ENCODE assay signal across 23 cellular contexts in genomic region chr16:50812046-50812445, GRCh38.
DNase-seq lines count a peak whose midpoint lies in the region; ATAC-seq and TF ChIP-seq lines count a peak whose summit lies in the region.
"Had no signal": no experiment of that assay in that cellular context is flagged by ENCODE, and none has a peak within 500 bp of the region (broad histone marks: within the 10 kb centered on the region; RNA-seq: fewer than 3 reads in every experiment).

No MANE protein-coding gene starts in this region.

- H3K4me1 ChIP-seq in HEK293 (ENCODE audit: control insufficient read depth, insufficient read depth, low read length) (no peaks in the 10 kb centered on the region), lung (ENCODE audit: control insufficient read depth in 2 of 2, insufficient read depth in 2 of 2, low read length in 2 of 2) (no peaks in the 10 kb centered on the region), GM23248 (ENCODE audit: insufficient read depth) (no peaks in the 10 kb centered on the region)
- H3K4me1 ChIP-seq: A549, BE2C had no signal

- H3K27me3 ChIP-seq in lung (ENCODE audit: control insufficient read depth, insufficient read depth) (no peaks in the 10 kb centered on the region), GM23248 (replicated peaks; ENCODE audit: insufficient read depth) (no peaks in the 10 kb centered on the region)
- H3K27me3 ChIP-seq: BE2C had no signal

- H3K9me3 ChIP-seq in HEK293 (ENCODE audit: control insufficient read depth, insufficient read depth, low read depth, low read length) (no peaks in the 10 kb centered on the region), lung (ENCODE audit: control insufficient read depth in 2 of 2, insufficient read depth in 1 of 2, low read length in 1 of 2) (no peaks in the 10 kb centered on the region), GM23248 (ENCODE audit: low read depth) (no peaks in the 10 kb centered on the region)
- H3K9me3 ChIP-seq: A549; BE2C; BLaER1 treated with 17β-estradiol and CSF1 and Interleukin-3, amounts not matched to agents 10 nM and 100 nM had no signal

- no peak overlapping the region for H3K4me2 ChIP-seq in GM23248 (ENCODE audit: unreplicated experiment)
- H3K4me2 ChIP-seq: A549; BLaER1 treated with 17β-estradiol and CSF1 and Interleukin-3, amounts not matched to agents 10 nM and 100 nM; GM23338 had no signal

- H3K4me3 Mint-ChIP-seq in activated T-helper 17 cell treated with anti-CD3 and anti-CD28 coated beads, Interleukin-2, amount 50 U/mL, for 72 hours: no peak overlapping the region
- H3K4me3 Mint-ChIP-seq in stimulated activated effector memory CD8-positive, alpha-beta T cell treated with anti-CD3 and anti-CD28 coated beads, Interleukin-12 subunit alpha, Interleukin-12 subunit beta, amount 100 ng/mL, for 72 hours: no peak overlapping the region
- H3K4me3 Mint-ChIP-seq: CD14-positive monocyte; CD4-positive, alpha-beta T cell; CD8-positive, alpha-beta memory T cell; GM23338; H9; HFFc6 had no signal

- H4K20me1 ChIP-seq in GM23248 (ENCODE audit: insufficient read depth): no peaks in the 10 kb centered on the region

- H3K4me1 Mint-ChIP-seq in activated T-helper 17 cell treated with anti-CD3 and anti-CD28 coated beads, Interleukin-2, amount 50 U/mL, for 72 hours: no peaks in the 10 kb centered on the region
- no peaks in the 10 kb centered on the region for H3K4me1 Mint-ChIP-seq in stimulated activated effector memory CD8-positive, alpha-beta T cell treated with anti-CD3 and anti-CD28 coated beads, Interleukin-12 subunit alpha, Interleukin-12 subunit beta, amount 100 ng/mL, for 72 hours
- H3K4me1 Mint-ChIP-seq: CD14-positive monocyte; CD8-positive, alpha-beta memory T cell had no signal

- WGBS in lung, 2 donors: 57 to 75% methylated on average over 7 of the region's 7 CpGs
- 66 to 72% methylated on average over 7 of the region's 7 CpGs for WGBS in GM23248 (ENCODE audit: low coverage in 1 of 2, low lambda C conversion rate in 2 of 2, missing lambda C conversion rate in 2 of 2), 2 experiments

- no peak overlapping the region for H3K4me3 ChIP-seq in HEK293 (ENCODE audit: low read depth, low read length)
- H3K4me3 ChIP-seq in lung: no peak overlapping the region
- no peak overlapping the region for H3K4me3 ChIP-seq in GM23248
- H3K4me3 ChIP-seq: A549; BLaER1 treated with 17β-estradiol and CSF1 and Interleukin-3, amounts not matched to agents 10 nM and 100 nM; GM23338 had no signal

- in situ Hi-C loops in GM23248 (cut with MboI): no loop called here

- H3F3A ChIP-seq in GM23248 (ENCODE audit: insufficient read depth): no peaks in the 10 kb centered on the region

- H3K36me3 ChIP-seq in HEK293 (ENCODE audit: control insufficient read depth in 2 of 2, insufficient read depth in 1 of 2, low read length in 2 of 2) (no peaks in the 10 kb centered on the region), lung (ENCODE audit: control insufficient read depth in 2 of 2, insufficient read depth in 2 of 2, low read length in 2 of 2) (no peaks in the 10 kb centered on the region), GM23248 (ENCODE audit: low read depth) (no peaks in the 10 kb centered on the region)
- H3K36me3 ChIP-seq: BE2C; BLaER1 treated with 17β-estradiol and CSF1 and Interleukin-3, amounts not matched to agents 10 nM and 100 nM had no signal

- DNase-seq in lung (ENCODE audit: low spot score) (peak; percentile 17), GM23248 (no peak), hepatic stellate cell (ENCODE audit: low spot score) (no peak)
- DNase-seq in stimulated activated effector memory CD8-positive, alpha-beta T cell treated with anti-CD3 and anti-CD28 coated beads, Interleukin-12 subunit alpha, Interleukin-12 subunit beta, amount 100 ng/mL, for 72 hours (ENCODE audit: low spot score in 2 of 2): no peak
- DNase-seq: 8988T; ACHN; AML-193; BE2C; CD4-positive, alpha-beta T cell; CD8-positive, alpha-beta memory T cell; DMS 273 treated with DMSO at 0.1 percent for 48 hours; DMS79; GF-D8; H9; HFFc6 had no signal

- no peaks in the 10 kb centered on the region for H3K9me2 ChIP-seq in GM23248 (ENCODE audit: insufficient read depth)

- H3K9me3 Mint-ChIP-seq in activated T-helper 17 cell treated with anti-CD3 and anti-CD28 coated beads, Interleukin-2, amount 50 U/mL, for 72 hours: no peaks in the 10 kb centered on the region
- H3K9me3 Mint-ChIP-seq in stimulated activated effector memory CD8-positive, alpha-beta T cell treated with anti-CD3 and anti-CD28 coated beads, Interleukin-12 subunit alpha, Interleukin-12 subunit beta, amount 100 ng/mL, for 72 hours: no peaks in the 10 kb centered on the region
- H3K9me3 Mint-ChIP-seq: CD14-positive monocyte; CD4-positive, alpha-beta T cell; CD8-positive, alpha-beta memory T cell; GM23338; H9; HFFc6 had no signal

- TF ChIP-seq CTCF in HEK293 (tag by site-specific recombination; IDR thresholded peaks at IDR 0.05) (no peak), lung (IDR thresholded peaks at IDR 0.05; ENCODE audit: control extremely low read depth, extremely low read depth) (no peak)

- no peaks in the 10 kb centered on the region for H3K36me3 Mint-ChIP-seq in activated T-helper 17 cell treated with anti-CD3 and anti-CD28 coated beads, Interleukin-2, amount 50 U/mL, for 72 hours (ENCODE audit: low read depth)
- no peaks in the 10 kb centered on the region for H3K36me3 Mint-ChIP-seq in stimulated activated effector memory CD8-positive, alpha-beta T cell treated with anti-CD3 and anti-CD28 coated beads, Interleukin-12 subunit alpha, Interleukin-12 subunit beta, amount 100 ng/mL, for 72 hours
- H3K36me3 Mint-ChIP-seq: CD14-positive monocyte; CD8-positive, alpha-beta memory T cell had no signal

- no peaks in the 10 kb centered on the region for H3K27me3 Mint-ChIP-seq in activated T-helper 17 cell treated with anti-CD3 and anti-CD28 coated beads, Interleukin-2, amount 50 U/mL, for 72 hours
- H3K27me3 Mint-ChIP-seq: CD4-positive, alpha-beta T cell had no signal

- no peak overlapping the region for H2AFZ ChIP-seq in GM23248
- H2AFZ ChIP-seq: GM23338 had no signal

- H3K27ac ChIP-seq in HEK293 (ENCODE audit: extremely low read depth, low read depth, low read length) (no peak overlapping the region), lung (ENCODE audit: low read depth in 1 of 2, low read length in 1 of 2) (no peak overlapping the region), GM23248 (no peak overlapping the region)
- H3K27ac ChIP-seq: A549; BLaER1 treated with 17β-estradiol and CSF1 and Interleukin-3, amounts not matched to agents 10 nM and 100 nM had no signal

- peak overlapping the region; percentile 41 for H3K27ac Mint-ChIP-seq in activated T-helper 17 cell treated with anti-CD3 and anti-CD28 coated beads, Interleukin-2, amount 50 U/mL, for 72 hours
- H3K27ac Mint-ChIP-seq in stimulated activated effector memory CD8-positive, alpha-beta T cell treated with anti-CD3 and anti-CD28 coated beads, Interleukin-12 subunit alpha, Interleukin-12 subunit beta, amount 100 ng/mL, for 72 hours: no peak overlapping the region
- H3K27ac Mint-ChIP-seq: CD14-positive monocyte; CD4-positive, alpha-beta T cell; GM23338; H9; HFFc6 had no signal

- CTCF ChIA-PET in HEK293 (lab: Yijun Ruan, JAX): interaction anchor here (0.6 to 1.7 kb wide), 5 partner anchors 23 to 602 kb away, joined by 3 to 6 read pairs (median 3); no protein-coding TSS in a partner anchor

- no peaks in the 10 kb centered on the region for H3K79me2 ChIP-seq in GM23248 (ENCODE audit: insufficient read depth)

- POLR2A ChIA-PET in HEK293 (lab: Yijun Ruan, JAX): no interaction called here

- H3K9ac ChIP-seq in GM23248: no peak overlapping the region
- H3K9ac ChIP-seq: BLaER1 treated with 17β-estradiol and CSF1 and Interleukin-3, amounts not matched to agents 10 nM and 100 nM had no signal

- no peak for ATAC-seq in activated T-helper 17 cell treated with anti-CD3 and anti-CD28 coated beads, Interleukin-2, amount 50 U/mL, for 72 hours (replicated peaks)
- ATAC-seq in lung (ENCODE audit: insufficient read depth, low FRiP score) (no peak), GM18511 (IDR thresholded peaks at IDR 0.05; ENCODE audit: unreplicated experiment) (no peak)
- peak; percentile 17 for ATAC-seq in stimulated activated effector memory CD8-positive, alpha-beta T cell treated with anti-CD3 and anti-CD28 coated beads, Interleukin-12 subunit alpha, Interleukin-12 subunit beta, amount 100 ng/mL, for 72 hours
- ATAC-seq: A549, GM23338, HCT116 had no signal

TF ChIP-seq in HEK293, 187 proteins besides CTCF, POLR2A, EP300 and RAD21:
- TF ChIP-seq ZIC2 (tag by site-specific recombination; IDR thresholded peaks at IDR 0.05) (0 out of 2 replicates have a peak, but pooled peaks have one; percentile 8), ZFHX2 (tag by site-specific recombination; conservative IDR thresholded peaks at IDR 0.05) (no peak), ZNF37A (tag by site-specific recombination; IDR thresholded peaks at IDR 0.05) (no peak), ZNF585B (tag by site-specific recombination; IDR thresholded peaks at IDR 0.05) (no peak), ZNF658 (tag by site-specific recombination; IDR thresholded peaks at IDR 0.05) (no peak), ZNF391 (tag by site-specific recombination; IDR thresholded peaks at IDR 0.05; ENCODE audit: borderline replicate concordance, low read depth) (no peak)
